Comparison of ENCODE assay signal across 15 cellular contexts in genomic region chr7:79320741-79321473, GRCh38.
"Had no signal": no experiment of that assay in that cellular context is flagged by ENCODE, and none has a peak within 500 bp of the region (broad histone marks: within the 10 kb centered on the region; RNA-seq: fewer than 3 reads in every experiment).

No MANE protein-coding gene starts in this region.

- H3K4me1 ChIP-seq: ascending aorta, colonic mucosa, transverse colon had no signal

- FAIRE-seq: endothelial cell of umbilical vein, small intestine had no signal

- H3K9me3 ChIP-seq: ascending aorta, colonic mucosa, esophagus squamous epithelium, transverse colon had no signal

- DNase-seq: activated CD4-positive, CD25-positive, alpha-beta regulatory T cell treated with anti-CD3 and anti-CD28 coated beads, Interleukin-2, amount 50 U/mL, for 72 hours; activated naive CD4-positive, alpha-beta T cell; colonic mucosa; esophagus squamous epithelium; foreskin fibroblast; nucleus accumbens; right cardiac atrium; small intestine; stimulated activated CD4-positive, alpha-beta T cell treated with anti-CD3 and anti-CD28 coated beads, Interleukin-4, amount 100 ng/mL, for 4 hours; stimulated activated CD8-positive, alpha-beta memory T cell treated with anti-CD3 and anti-CD28 coated beads, Interleukin-4, amount 100 ng/mL, for 48 hours; stimulated activated naive CD4-positive, alpha-beta T cell treated with Interleukin-2 at 50 U/mL for 16 hours; transverse colon had no signal

- H3K36me3 ChIP-seq: ascending aorta, colonic mucosa, esophagus squamous epithelium, transverse colon had no signal

- H3K27ac ChIP-seq: ascending aorta, colonic mucosa, esophagus squamous epithelium, transverse colon had no signal

- H3K27ac Mint-ChIP-seq: nephron had no signal

- H3K27me3 ChIP-seq: ascending aorta, colonic mucosa, esophagus squamous epithelium, transverse colon had no signal

- H3K4me3 ChIP-seq: ascending aorta, colonic mucosa, esophagus squamous epithelium, transverse colon had no signal

- ATAC-seq: right cardiac atrium had no signal

- H3K9me3 Mint-ChIP-seq: nephron had no signal
